ENCODE assay signal across 18 cellular contexts in the genomic region with DNA sequence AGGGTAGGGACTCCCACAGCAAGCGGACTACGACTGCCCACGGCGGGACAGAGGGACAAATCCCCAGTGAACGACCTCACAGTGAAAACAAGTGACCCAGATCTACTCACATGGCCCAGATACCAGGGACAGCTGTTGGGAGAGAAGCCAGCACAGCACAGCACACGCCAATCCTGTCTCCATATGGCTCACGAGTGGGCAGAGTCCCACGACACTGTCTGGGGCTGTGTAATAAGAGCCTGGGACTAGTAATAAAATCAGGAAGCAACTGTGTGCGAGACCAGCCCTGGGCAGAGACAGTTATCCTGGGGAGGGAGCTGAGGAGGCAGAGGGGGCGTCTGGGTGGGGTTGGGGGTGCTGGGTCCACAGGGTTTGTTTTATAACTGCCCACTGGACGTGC.
DNase-seq lines count a peak whose midpoint lies in the region; TF ChIP-seq lines count a peak whose summit lies in the region.
"Had no signal": no experiment of that assay in that cellular context is flagged by ENCODE, and none has a peak within 500 bp of the region (broad histone marks: within the 10 kb centered on the region; RNA-seq: fewer than 3 reads in every experiment).

No MANE protein-coding gene starts in this region.

- H3K27me3 Mint-ChIP-seq in nephron progenitor cell (ENCODE audit: low read depth, poor library complexity) = no peaks in the 10 kb centered on the region

- TF ChIP-seq CTCF in adrenal gland (IDR thresholded peaks at IDR 0.05) (no peak), nephron progenitor cell (IDR thresholded peaks at IDR 0.05) (no peak)

- peak overlapping the region; percentile 11 for H3K27ac Mint-ChIP-seq in nephron progenitor cell
- H3K27ac Mint-ChIP-seq: CD4-positive, alpha-beta T cell had no signal

- H3K27ac ChIP-seq in GM23248 (no peak overlapping the region), adrenal gland (no peak overlapping the region)

- H3K9me2 ChIP-seq in GM23248 (ENCODE audit: insufficient read depth) = no peaks in the 10 kb centered on the region

- H4K20me1 ChIP-seq in GM23248 (ENCODE audit: insufficient read depth) = no peaks in the 10 kb centered on the region

- DNase-seq in AG08395 (ENCODE audit: low spot score) = peak; percentile 17
- peak; percentile 6 for DNase-seq in GM23248
- DNase-seq in adrenal gland = peak in 5 of 7 donors; percentile 26 to 64 (median 39)
- DNase-seq in nephron progenitor cell = no peak
- DNase-seq in activated T-cell treated with anti-CD3 and anti-CD28 coated beads for 4 hours = no peak
- no peak for DNase-seq in DMS153 treated with DMSO at 0.1 percent for 48 hours (lab: John Stamatoyannopoulos, UW; ENCODE audit: unreplicated experiment)
- DNase-seq in superior temporal gyrus (ENCODE audit: extremely low spot score) = no peak
- no peak for DNase-seq in T-helper 2 cell
- DNase-seq: BE2C; CD4-positive, alpha-beta T cell; DMS79 treated with DMSO at 0.1 percent for 48 hours; KBM-7; NCI-H1048; NCI-H1436 treated with DMSO at 0.1 percent for 48 hours; NCI-H226; NCI-H524 treated with DMSO at 0.1 percent for 48 hours; NK-92 treated with Interleukin-12 subunit alpha and Interleukin-12 subunit beta, amount 100 ng/mL, for 24 hours; SIG-M5 had no signal

- no peak overlapping the region for H3K4me3 Mint-ChIP-seq in nephron progenitor cell
- H3K4me3 Mint-ChIP-seq: CD4-positive, alpha-beta T cell had no signal

- H3F3A ChIP-seq in GM23248 (ENCODE audit: insufficient read depth) = no peaks in the 10 kb centered on the region

- no peak overlapping the region for H2AFZ ChIP-seq in GM23248

- H3K9ac ChIP-seq in GM23248 = no peak overlapping the region

- H3K4me1 ChIP-seq in GM23248 (ENCODE audit: insufficient read depth) (peaks cover 4% of the 10 kb centered on the region; the same call in 1 of the 2 replicates), adrenal gland (replicated peaks in 1 of 2) (no peaks in the 10 kb centered on the region)
- H3K4me1 ChIP-seq: BE2C had no signal

- no peaks in the 10 kb centered on the region for H3K9me3 Mint-ChIP-seq in nephron progenitor cell
- H3K9me3 Mint-ChIP-seq: CD4-positive, alpha-beta T cell had no signal

- no peak overlapping the region for H3K4me2 ChIP-seq in GM23248 (ENCODE audit: unreplicated experiment)

- H3K27me3 ChIP-seq in GM23248 (replicated peaks; ENCODE audit: insufficient read depth) (no peaks in the 10 kb centered on the region), adrenal gland (no peaks in the 10 kb centered on the region)
- H3K27me3 ChIP-seq: BE2C had no signal

- intact Hi-C loops in adrenal gland (cut with DNase I) = no loop called here

- WGBS in GM23248 (ENCODE audit: low coverage in 1 of 2, low lambda C conversion rate in 2 of 2, missing lambda C conversion rate in 2 of 2), 2 experiments = 17 to 28% methylated on average over 10 to 11 of the region's 11 CpGs
- 41 to 86% (median 62%) methylated on average over 2 to 11 of the region's 11 CpGs for WGBS in adrenal gland, 4 donors

- H3K9me3 ChIP-seq in GM23248 (ENCODE audit: low read depth) (no peaks in the 10 kb centered on the region), adrenal gland (replicated peaks in 1 of 3) (no peaks in the 10 kb centered on the region)
- H3K9me3 ChIP-seq: BE2C had no signal

- in situ Hi-C loops in GM23248 (cut with MboI) = no loop called here

- peaks cover 14% of the 10 kb centered on the region for H3K4me1 Mint-ChIP-seq in nephron progenitor cell

- no peak overlapping the region for H3K4me3 ChIP-seq in GM23248
- H3K4me3 ChIP-seq in adrenal gland = no peak overlapping the region

- H3K79me2 ChIP-seq in GM23248 (ENCODE audit: insufficient read depth) = no peaks in the 10 kb centered on the region

- H3K36me3 ChIP-seq in GM23248 (ENCODE audit: low read depth) (no peaks in the 10 kb centered on the region), adrenal gland (replicated peaks in 1 of 2) (no peaks in the 10 kb centered on the region)
- H3K36me3 ChIP-seq: BE2C had no signal

- no peak for TF ChIP-seq POLR2A in adrenal gland (IDR thresholded peaks at IDR 0.05)

- no peaks in the 10 kb centered on the region for H3K36me3 Mint-ChIP-seq in nephron progenitor cell (ENCODE audit: low read depth)

Comparison
In these comparisons a context has a peak if more than half of its experiments do, and no peak if none do; other contexts are left out.
1. DNase-seq: peak in AG08395 (single experiment), GM23248 (single experiment) and adrenal gland (5 of 7); none in nephron progenitor cell (single experiment), activated T-cell treated with anti-CD3 and anti-CD28 coated beads for 4 hours (single experiment), DMS153 treated with DMSO at 0.1 percent for 48 hours (single experiment), superior temporal gyrus (single experiment) and T-helper 2 cell (0 of 5).